Comparison of ENCODE assay signal across 1 cellular context in genomic region chr1:35707253-35708178, GRCh38.
TF ChIP-seq lines count a peak whose summit lies in the region.

No MANE protein-coding gene starts in this region.

TF ChIP-seq in H1, 55 proteins besides CTCF, POLR2A, EP300 and RAD21 (continued from another document):
- peak; percentile 37 for TF ChIP-seq KDM4A (IDR thresholded peaks at IDR 0.05; ENCODE audit: low read depth, low read length, severe bottlenecking)
- 0 out of 2 replicates have a peak, but pooled peaks have one; percentile 21 for TF ChIP-seq TAF1 (IDR thresholded peaks at IDR 0.05; ENCODE audit: low read depth, low read length)
- TF ChIP-seq SIRT6 (IDR thresholded peaks at IDR 0.05; ENCODE audit: low read length) = no peak
